Comparison of ENCODE assay signal across 8 cellular contexts in the genomic region with DNA sequence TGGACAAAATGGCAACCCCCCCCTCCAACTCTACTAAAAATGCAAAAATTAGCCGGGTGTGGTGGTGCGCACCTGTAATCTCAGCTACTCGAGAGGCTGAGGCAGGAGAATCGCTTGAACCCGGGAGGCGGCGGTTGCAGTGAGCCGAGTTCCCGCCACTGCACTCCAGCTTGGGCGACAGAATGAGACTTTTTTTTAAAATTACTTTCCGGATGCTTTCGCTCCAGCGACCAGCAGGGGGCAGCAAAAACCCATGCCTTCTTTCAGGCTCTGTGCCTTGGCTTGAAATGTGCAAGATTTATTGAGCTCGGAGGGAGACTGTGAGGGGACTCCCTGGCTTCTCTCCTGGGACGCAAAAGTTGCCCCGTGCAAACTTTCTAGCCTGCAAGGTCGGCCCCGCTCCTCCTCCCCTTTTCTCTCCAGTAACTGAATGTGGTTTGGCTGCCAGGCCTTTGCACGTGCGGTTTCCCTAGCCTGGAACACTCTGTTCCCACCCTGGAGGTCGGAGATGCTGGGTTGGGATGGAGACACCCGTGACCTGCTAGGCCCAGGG.
A peak's percentile ranks its signal among the peaks of the same experiment; 100 is the strongest.
DNase-seq lines count a peak whose midpoint lies in the region; ATAC-seq and TF ChIP-seq lines count a peak whose summit lies in the region.

No MANE protein-coding gene starts in this region.

- H3K9me3 Mint-ChIP-seq in endodermal cell (peaks cover 7% of the 10 kb centered on the region), mesothelial cell of epicardium (peaks cover 8% of the 10 kb centered on the region)

- H3K4me3 Mint-ChIP-seq in endodermal cell = no peak overlapping the region
- no peak overlapping the region for H3K4me3 Mint-ChIP-seq in mesothelial cell of epicardium

- peak; percentile 80 for DNase-seq in AG08396 (ENCODE audit: low spot score)
- DNase-seq in GM19238 (ENCODE audit: insufficient read length, low spot score) = peak; percentile 64
- peak; percentile 46 for DNase-seq in NCI-H460 (ENCODE audit: extremely low read depth, low read depth)
- DNase-seq in activated CD8-positive, alpha-beta memory T cell treated with anti-CD3 and anti-CD28 coated beads for 1 hour (ENCODE audit: extremely low read depth in 1 of 2, low read depth in 1 of 2) = peak; percentile 45 to 68
- DNase-seq in endodermal cell = peak; percentile 91
- DNase-seq in mesothelial cell of epicardium (ENCODE audit: low spot score in 2 of 2, unreplicated experiment in 2 of 2) = peak in 1 of 2 experiments; percentile 81
- DNase-seq in stimulated activated CD8-positive, alpha-beta memory T cell treated with anti-CD3 and anti-CD28 coated beads, Interleukin-2, amount 100 ng/mL, for 48 hours (ENCODE audit: low read depth in 2 of 2) = peak; percentile 59 to 70

- H3K27ac Mint-ChIP-seq in endodermal cell = no peak overlapping the region
- no peak overlapping the region for H3K27ac Mint-ChIP-seq in mesothelial cell of epicardium

- no peaks in the 10 kb centered on the region for H3K4me1 ChIP-seq in endodermal cell (ENCODE audit: control insufficient read depth, insufficient read depth, low read length)

- H3K9ac ChIP-seq in endodermal cell (ENCODE audit: extremely low read depth, low read length, poor library complexity, severe bottlenecking) = no peak overlapping the region

- no peak for ATAC-seq in HG03175 (IDR thresholded peaks at IDR 0.05; ENCODE audit: unreplicated experiment)

- H3K9me3 ChIP-seq in endodermal cell (ENCODE audit: control insufficient read depth, low read length) = peaks cover 4% of the 10 kb centered on the region

- WGBS in endodermal cell (ENCODE audit: insufficient coverage in 1 of 2, insufficient read length in 1 of 2), 2 experiments = 12 to 27% methylated on average over 11 to 22 of the region's 22 CpGs

- H3K27ac ChIP-seq in endodermal cell (ENCODE audit: low read depth, low read length) = no peak overlapping the region

- TF ChIP-seq CTCF in endodermal cell (conservative IDR thresholded peaks at IDR 0.05) (peak; percentile 91), mesothelial cell of epicardium (IDR thresholded peaks at IDR 0.05; ENCODE audit: unreplicated experiment) (peak; percentile 97)

- H3K4me3 ChIP-seq in endodermal cell (ENCODE audit: low read length) = no peak overlapping the region

- H3K27me3 Mint-ChIP-seq in endodermal cell (ENCODE audit: insufficient read depth) (peaks cover 21% of the 10 kb centered on the region), mesothelial cell of epicardium (ENCODE audit: low read depth) (peaks cover 24% of the 10 kb centered on the region)

- H3K36me3 Mint-ChIP-seq in endodermal cell (ENCODE audit: low read depth) (no peaks in the 10 kb centered on the region), mesothelial cell of epicardium (no peaks in the 10 kb centered on the region)

- no peaks in the 10 kb centered on the region for H3K36me3 ChIP-seq in endodermal cell (ENCODE audit: control insufficient read depth, insufficient read depth, low read length)

- H3K27me3 ChIP-seq in endodermal cell (ENCODE audit: control insufficient read depth, insufficient read depth, low read length, poor library complexity, severe bottlenecking) = peaks cover 7% of the 10 kb centered on the region

- no peaks in the 10 kb centered on the region for H3K4me1 Mint-ChIP-seq in endodermal cell
- H3K4me1 Mint-ChIP-seq in mesothelial cell of epicardium = no peaks in the 10 kb centered on the region
